23 cellular contexts compared by ENCODE assay signal in the genomic region with DNA sequence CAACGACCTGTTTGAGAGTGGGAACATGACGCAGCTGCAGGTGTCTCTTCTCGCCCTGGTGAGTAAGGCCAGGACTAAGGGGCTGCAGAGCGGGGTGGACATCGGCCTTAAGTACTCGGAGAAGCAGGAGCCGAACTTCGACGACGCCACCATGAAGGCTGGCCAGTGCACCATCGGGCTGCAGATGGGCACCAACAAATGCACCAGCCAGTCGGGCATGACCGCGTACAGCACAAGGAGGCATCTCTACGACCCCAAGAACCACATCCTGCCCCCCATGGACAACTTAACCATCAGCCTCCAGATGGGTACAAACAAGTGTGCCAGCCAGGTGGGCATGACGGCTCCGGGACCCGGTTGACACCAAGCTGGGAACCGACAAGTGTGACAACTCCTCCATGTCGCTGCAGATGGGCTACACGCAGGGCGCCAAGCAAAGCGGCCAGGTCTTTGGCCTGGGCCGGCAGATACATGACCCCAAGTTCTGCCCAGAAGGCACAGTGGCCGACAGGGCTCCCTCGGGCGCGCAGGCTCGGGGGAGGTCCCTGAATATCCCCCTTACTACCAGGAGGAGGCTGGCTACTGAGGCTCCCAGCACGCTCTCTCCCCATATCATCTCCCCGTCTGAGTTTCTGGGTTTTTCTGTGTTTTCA. TPM values are rescaled to one million over a fixed set of nuclear protein-coding genes. Genes with fewer than 3 reads are reported as not detected.
DNase-seq lines count a peak whose midpoint lies in the region; ATAC-seq and TF ChIP-seq lines count a peak whose summit lies in the region.
"Had no signal": no experiment of that assay in that cellular context is flagged by ENCODE, and none has a peak within 500 bp of the region (broad histone marks: within the 10 kb centered on the region; RNA-seq: fewer than 3 reads in every experiment).

No MANE protein-coding gene starts in this region.

- H3K4me1 Mint-ChIP-seq in activated naive CD8-positive, alpha-beta T cell treated with anti-CD3 and anti-CD28 coated beads for 36 hours = peaks cover 9% of the 10 kb centered on the region
- H3K4me1 Mint-ChIP-seq in memory B cell (peaks cover 4% of the 10 kb centered on the region), type B pancreatic cell (ENCODE audit: unreplicated experiment) (no peaks in the 10 kb centered on the region)

- H3K9me3 Mint-ChIP-seq in activated naive CD8-positive, alpha-beta T cell treated with anti-CD3 and anti-CD28 coated beads for 36 hours = no peaks in the 10 kb centered on the region
- H3K9me3 Mint-ChIP-seq in memory B cell = no peaks in the 10 kb centered on the region
- no peaks in the 10 kb centered on the region for H3K9me3 Mint-ChIP-seq in type B pancreatic cell
- H3K9me3 Mint-ChIP-seq: activated CD4-positive, alpha-beta memory T cell treated with anti-CD3 and anti-CD28 coated beads, Interleukin-2, amount 10 ng/mL, durations not matched to agents 7 days and 5 days had no signal

- H3K27me3 ChIP-seq in left ventricle myocardium inferior (ENCODE audit: low read depth) (no peaks in the 10 kb centered on the region), upper lobe of right lung (no peaks in the 10 kb centered on the region)
- H3K27me3 ChIP-seq: breast epithelium, esophagus muscularis mucosa, gastroesophageal sphincter, suprapubic skin, vagina had no signal

- H3K27ac Mint-ChIP-seq in activated naive CD8-positive, alpha-beta T cell treated with anti-CD3 and anti-CD28 coated beads for 36 hours = peak overlapping the region; percentile 52
- H3K27ac Mint-ChIP-seq in memory B cell = no peak overlapping the region
- no peak overlapping the region for H3K27ac Mint-ChIP-seq in type B pancreatic cell
- H3K27ac Mint-ChIP-seq: activated CD4-positive, alpha-beta memory T cell treated with anti-CD3 and anti-CD28 coated beads, Interleukin-2, amount 10 ng/mL, durations not matched to agents 7 days and 5 days had no signal

- DNase-seq in Right ventricle myocardium inferior (ENCODE audit: missing footprints) (peak; percentile 70), left ventricle myocardium inferior (no peak), memory B cell (ENCODE audit: low spot score in 2 of 2) (no peak), upper lobe of right lung (peak; percentile 63), germinal center (ENCODE audit: low spot score) (no peak), type B pancreatic cell (ENCODE audit: extremely low spot score, unreplicated experiment) (no peak), NCI-H2081 (lab: John Stamatoyannopoulos, UW) (no peak)
- DNase-seq in activated naive CD8-positive, alpha-beta T cell treated with anti-CD3 and anti-CD28 coated beads for 36 hours = no peak
- DNase-seq: activated CD4-positive, alpha-beta memory T cell treated with anti-CD3 and anti-CD28 coated beads, Interleukin-2, amount 10 ng/mL, durations not matched to agents 7 days and 5 days; HCEC 1CT; islet precursor cell; Karpas-422; NCI-H187; NCI-H69; psoas muscle; stimulated activated CD4-positive, alpha-beta T cell treated with anti-CD3 and anti-CD28 coated beads, Interleukin-1b, Interleukin-23, amount 100 ng/mL, for 48 hours; T-helper 9 cell had no signal

- no peaks in the 10 kb centered on the region for H3K36me3 Mint-ChIP-seq in activated naive CD8-positive, alpha-beta T cell treated with anti-CD3 and anti-CD28 coated beads for 36 hours
- H3K36me3 Mint-ChIP-seq in memory B cell (peaks cover 3% of the 10 kb centered on the region), type B pancreatic cell (no peaks in the 10 kb centered on the region)

- no peak overlapping the region for H3K4me3 Mint-ChIP-seq in activated naive CD8-positive, alpha-beta T cell treated with anti-CD3 and anti-CD28 coated beads for 36 hours
- peak overlapping the region; percentile 65 for H3K4me3 Mint-ChIP-seq in memory B cell
- H3K4me3 Mint-ChIP-seq in type B pancreatic cell = no peak overlapping the region
- H3K4me3 Mint-ChIP-seq: activated CD4-positive, alpha-beta memory T cell treated with anti-CD3 and anti-CD28 coated beads, Interleukin-2, amount 10 ng/mL, durations not matched to agents 7 days and 5 days had no signal

- H3K4me3 ChIP-seq in left ventricle myocardium inferior (no peak overlapping the region), upper lobe of right lung (peak overlapping the region; percentile 15)
- H3K4me3 ChIP-seq: esophagus muscularis mucosa, gastroesophageal sphincter, lung, psoas muscle, suprapubic skin, vagina had no signal

- H3K36me3 ChIP-seq in left ventricle myocardium inferior (no peaks in the 10 kb centered on the region), upper lobe of right lung (no peaks in the 10 kb centered on the region)
- H3K36me3 ChIP-seq: breast epithelium, suprapubic skin, vagina had no signal

- intact Hi-C loops in Right ventricle myocardium inferior (cut with DNase I) = no loop called here
- intact Hi-C loops in left ventricle myocardium inferior (cut with micrococcal nuclease) = no loop called here
- intact Hi-C loops in upper lobe of right lung (cut with DNase I) = no loop called here

- ATAC-seq in Right ventricle myocardium inferior (no peak), memory B cell (ENCODE audit: low read depth) (no peak), upper lobe of right lung (peak; percentile 6)
- ATAC-seq: gastroesophageal sphincter, psoas muscle had no signal

- no peak overlapping the region for H3K27ac ChIP-seq in left ventricle myocardium inferior (replicated peaks)
- H3K27ac ChIP-seq in upper lobe of right lung = peak overlapping the region; percentile 58
- H3K27ac ChIP-seq: breast epithelium, esophagus muscularis mucosa, gastroesophageal sphincter, psoas muscle, suprapubic skin, vagina had no signal

- no peak for TF ChIP-seq CTCF in left ventricle myocardium inferior (IDR thresholded peaks at IDR 0.05; ENCODE audit: borderline replicate concordance)
- TF ChIP-seq CTCF in upper lobe of right lung (IDR thresholded peaks at IDR 0.05) = no peak
- no peak for TF ChIP-seq CTCF in type B pancreatic cell (conservative IDR thresholded peaks at IDR 0.05)

- no peaks in the 10 kb centered on the region for H3K27me3 Mint-ChIP-seq in activated naive CD8-positive, alpha-beta T cell treated with anti-CD3 and anti-CD28 coated beads for 36 hours
- no peaks in the 10 kb centered on the region for H3K27me3 Mint-ChIP-seq in memory B cell
- no peaks in the 10 kb centered on the region for H3K27me3 Mint-ChIP-seq in type B pancreatic cell

- no peaks in the 10 kb centered on the region for H3K9me3 ChIP-seq in left ventricle myocardium inferior (replicated peaks)
- H3K9me3 ChIP-seq in upper lobe of right lung = no peaks in the 10 kb centered on the region
- H3K9me3 ChIP-seq: breast epithelium, esophagus muscularis mucosa, gastroesophageal sphincter, psoas muscle, suprapubic skin, vagina had no signal

- H3K4me1 ChIP-seq in left ventricle myocardium inferior (no peaks in the 10 kb centered on the region), upper lobe of right lung (no peaks in the 10 kb centered on the region)
- H3K4me1 ChIP-seq: breast epithelium, esophagus muscularis mucosa, gastroesophageal sphincter, psoas muscle, suprapubic skin, vagina had no signal

RNA-seq across cellular contexts. Expression of a gene that starts 15.9 kb away (rescaled TPM):
- total RNA-seq in Right ventricle myocardium inferior = 84.9 TPM
- 72.8 TPM for total RNA-seq in left ventricle myocardium inferior
- 100 to 1,000 TPM; 113 to 117 TPM for total RNA-seq in activated naive CD8-positive, alpha-beta T cell treated with anti-CD3 and anti-CD28 coated beads for 36 hours
- total RNA-seq in upper lobe of right lung = 61.7 TPM
- 58.8 and 84.3 TPM in 2 replicates for total RNA-seq in type B pancreatic cell (ENCODE audit: low replicate concordance)

RNA-seq across cellular contexts. Expression of a gene that starts 43.4 kb away (rescaled TPM):
- total RNA-seq in Right ventricle myocardium inferior (11.5 TPM), left ventricle myocardium inferior (9.1 TPM), upper lobe of right lung (26.6 TPM), type B pancreatic cell (ENCODE audit: low replicate concordance) (17.9 and 27.2 TPM in 2 replicates)
- 1 to 10 TPM; 8.8 to 9.2 TPM for total RNA-seq in activated naive CD8-positive, alpha-beta T cell treated with anti-CD3 and anti-CD28 coated beads for 36 hours

Comparison
In these comparisons a context has a peak if more than half of its experiments do, and no peak if none do; other contexts are left out.
1. DNase-seq: peak in Right ventricle myocardium inferior (single experiment) and upper lobe of right lung (single experiment); none in left ventricle myocardium inferior (single experiment), activated naive CD8-positive, alpha-beta T cell treated with anti-CD3 and anti-CD28 coated beads for 36 hours (single experiment), memory B cell (0 of 2), germinal center (single experiment), type B pancreatic cell (single experiment) and NCI-H2081 (0 of 2).